8 cellular contexts compared by ENCODE assay signal in genomic region chr5:160423025-160423554, GRCh38. TPM values are rescaled to one million over a fixed set of nuclear protein-coding genes. Genes with fewer than 3 reads are reported as not detected.
A peak's percentile ranks its signal among the peaks of the same experiment; 100 is the strongest.
DNase-seq lines count a peak whose midpoint lies in the region; ATAC-seq and TF ChIP-seq lines count a peak whose summit lies in the region.

No MANE protein-coding gene starts in this region.

- peak overlapping the region; percentile 71; the same call in 1 of the 2 replicates for H3K9ac ChIP-seq in ES-I3 (ENCODE audit: low read depth, low read length)

- H3K9me3 ChIP-seq in ES-I3 (ENCODE audit: control insufficient read depth, insufficient read depth, low read length) (no peaks in the 10 kb centered on the region), MG63 (no peaks in the 10 kb centered on the region), ascending aorta (no peaks in the 10 kb centered on the region)

- peaks cover 54% of the 10 kb centered on the region for H3K36me3 Mint-ChIP-seq in activated CD8-positive, alpha-beta T cell treated with anti-CD3 and anti-CD28 coated beads, Interleukin-2, amount 10 ng/mL, durations not matched to agents 7 days and 5 days (ENCODE audit: low read depth)
- H3K36me3 Mint-ChIP-seq in natural killer cell treated with Interleukin-12 subunit alpha and Interleukin-12 subunit beta and Interleukin-15 and Interleukin-18, amount 100 ng/mL, for 72 hours, result peaks cover 18% of the 10 kb centered on the region

- DNase-seq in MG63, result no peak
- no peak for DNase-seq in activated CD8-positive, alpha-beta T cell treated with anti-CD3 and anti-CD28 coated beads, Interleukin-2, amount 10 ng/mL, durations not matched to agents 7 days and 5 days
- DNase-seq in natural killer cell treated with Interleukin-12 subunit alpha and Interleukin-12 subunit beta and Interleukin-15 and Interleukin-18, amount 100 ng/mL, for 72 hours (ENCODE audit: low spot score), result no peak
- no peak for DNase-seq in NCI-H446 (lab: John Stamatoyannopoulos, UW)
- no peak for DNase-seq in ascending aorta (ENCODE audit: low spot score in 2 of 2)

- H3K27me3 ChIP-seq in MG63 (no peaks in the 10 kb centered on the region), ascending aorta (no peaks in the 10 kb centered on the region)

- POLR2A ChIA-PET in activated CD8-positive, alpha-beta T cell treated with anti-CD3 and anti-CD28 coated beads, Interleukin-2, amount 10 ng/mL, durations not matched to agents 7 days and 5 days (lab: Charles Lee), result interaction anchor here (0.6 to 1.8 kb wide), 3 partner anchors 44 to 299 kb away, joined by 3 to 17 read pairs (median 4); no protein-coding TSS in a partner anchor

- no peak for TF ChIP-seq CTCF in ascending aorta (IDR thresholded peaks at IDR 0.05)

- H3K4me3 ChIP-seq in MG63 (peak overlapping the region; percentile 72), ascending aorta (no peak overlapping the region)

- no peak for ATAC-seq in activated CD8-positive, alpha-beta T cell treated with anti-CD3 and anti-CD28 coated beads, Interleukin-2, amount 10 ng/mL, durations not matched to agents 7 days and 5 days
- ATAC-seq in natural killer cell treated with Interleukin-12 subunit alpha and Interleukin-12 subunit beta and Interleukin-15 and Interleukin-18, amount 100 ng/mL, for 72 hours, result no peak
- ATAC-seq in GM21576 (IDR thresholded peaks at IDR 0.05; ENCODE audit: unreplicated experiment), result no peak
- ATAC-seq in HG03378 (IDR thresholded peaks at IDR 0.05; ENCODE audit: unreplicated experiment), result no peak

- no peak overlapping the region for H3K27ac ChIP-seq in ascending aorta

- H3K27ac Mint-ChIP-seq in activated CD8-positive, alpha-beta T cell treated with anti-CD3 and anti-CD28 coated beads, Interleukin-2, amount 10 ng/mL, durations not matched to agents 7 days and 5 days, result no peak overlapping the region
- peak overlapping the region; percentile 56 to 93 for H3K27ac Mint-ChIP-seq in natural killer cell treated with Interleukin-12 subunit alpha and Interleukin-12 subunit beta and Interleukin-15 and Interleukin-18, amount 100 ng/mL, for 72 hours

- peaks cover 59% of the 10 kb centered on the region for H3K4me1 Mint-ChIP-seq in activated CD8-positive, alpha-beta T cell treated with anti-CD3 and anti-CD28 coated beads, Interleukin-2, amount 10 ng/mL, durations not matched to agents 7 days and 5 days (ENCODE audit: low read depth)
- peaks cover 53 to 65% of the 10 kb centered on the region in 2 donors for H3K4me1 Mint-ChIP-seq in natural killer cell treated with Interleukin-12 subunit alpha and Interleukin-12 subunit beta and Interleukin-15 and Interleukin-18, amount 100 ng/mL, for 72 hours (ENCODE audit: low read depth in 2 of 2)

- H3K4me1 ChIP-seq in ES-I3 (ENCODE audit: insufficient read depth, low read length), result peaks cover 10% of the 10 kb centered on the region; the same call in 1 of the 2 replicates
- H3K4me1 ChIP-seq in ascending aorta, result peaks cover 0 to 7% of the 10 kb centered on the region in 2 donors

- no peaks in the 10 kb centered on the region for H3K9me3 Mint-ChIP-seq in activated CD8-positive, alpha-beta T cell treated with anti-CD3 and anti-CD28 coated beads, Interleukin-2, amount 10 ng/mL, durations not matched to agents 7 days and 5 days (ENCODE audit: insufficient read depth)
- no peaks in the 10 kb centered on the region for H3K9me3 Mint-ChIP-seq in natural killer cell treated with Interleukin-12 subunit alpha and Interleukin-12 subunit beta and Interleukin-15 and Interleukin-18, amount 100 ng/mL, for 72 hours

- H3K36me3 ChIP-seq in ES-I3 (ENCODE audit: insufficient read depth, low read length), result peaks cover 15% of the 10 kb centered on the region
- H3K36me3 ChIP-seq in MG63, result peaks cover 60% of the 10 kb centered on the region
- H3K36me3 ChIP-seq in ascending aorta, result no peaks in the 10 kb centered on the region

- CTCF ChIA-PET in activated CD8-positive, alpha-beta T cell treated with anti-CD3 and anti-CD28 coated beads, Interleukin-2, amount 10 ng/mL, durations not matched to agents 7 days and 5 days (lab: Charles Lee), result interaction anchor here (1.1 to 9.8 kb wide), 6 partner anchors 17 to 1215 kb away, joined by 3 to 202 read pairs (median 6); no protein-coding TSS in a partner anchor

- H3K4me3 Mint-ChIP-seq in activated CD8-positive, alpha-beta T cell treated with anti-CD3 and anti-CD28 coated beads, Interleukin-2, amount 10 ng/mL, durations not matched to agents 7 days and 5 days, result peak overlapping the region; percentile 93
- peak overlapping the region; percentile 97 for H3K4me3 Mint-ChIP-seq in natural killer cell treated with Interleukin-12 subunit alpha and Interleukin-12 subunit beta and Interleukin-15 and Interleukin-18, amount 100 ng/mL, for 72 hours

- H3K27me3 Mint-ChIP-seq in activated CD8-positive, alpha-beta T cell treated with anti-CD3 and anti-CD28 coated beads, Interleukin-2, amount 10 ng/mL, durations not matched to agents 7 days and 5 days (ENCODE audit: low read depth), result no peaks in the 10 kb centered on the region
- no peaks in the 10 kb centered on the region for H3K27me3 Mint-ChIP-seq in natural killer cell treated with Interleukin-12 subunit alpha and Interleukin-12 subunit beta and Interleukin-15 and Interleukin-18, amount 100 ng/mL, for 72 hours

- intact Hi-C loops in ascending aorta (cut with DNase I), result no loop called here

RNA-seq across cellular contexts. Expression of gene PTTG1, which starts 1.4 kb away (rescaled TPM):
- total RNA-seq in MG63 (2014; rRNA removed; shearing (Covaris generic); ENCODE audit: low replicate concordance), result 567 and 761 TPM in 2 replicates
- 100 to 1,000 TPM; 138 to 140 TPM for total RNA-seq in activated CD8-positive, alpha-beta T cell treated with anti-CD3 and anti-CD28 coated beads, Interleukin-2, amount 10 ng/mL, durations not matched to agents 7 days and 5 days
- 100 to 1,000 TPM; 139 to 241 TPM for total RNA-seq in natural killer cell treated with Interleukin-12 subunit alpha and Interleukin-12 subunit beta and Interleukin-15 and Interleukin-18, amount 100 ng/mL, for 72 hours
- 8.6 TPM for total RNA-seq in ascending aorta

RNA-seq across cellular contexts. Expression of gene SLU7, which starts 4.2 kb away (rescaled TPM):
- 42.3 and 88.8 TPM in 2 replicates for total RNA-seq in MG63 (2014; rRNA removed; shearing (Covaris generic); ENCODE audit: low replicate concordance)
- 10 to 100 TPM; 41.0 to 46.9 TPM for total RNA-seq in activated CD8-positive, alpha-beta T cell treated with anti-CD3 and anti-CD28 coated beads, Interleukin-2, amount 10 ng/mL, durations not matched to agents 7 days and 5 days
- total RNA-seq in natural killer cell treated with Interleukin-12 subunit alpha and Interleukin-12 subunit beta and Interleukin-15 and Interleukin-18, amount 100 ng/mL, for 72 hours, result 10 to 100 TPM; 50.7 to 62.0 TPM
- total RNA-seq in ascending aorta, result 10.2 TPM

RNA-seq across cellular contexts. Expression of gene FAM200C, which starts 23.2 kb away (rescaled TPM):
- 4.9 and 6.3 TPM in 2 replicates for total RNA-seq in MG63 (2014; rRNA removed; shearing (Covaris generic); ENCODE audit: low replicate concordance)
- total RNA-seq in activated CD8-positive, alpha-beta T cell treated with anti-CD3 and anti-CD28 coated beads, Interleukin-2, amount 10 ng/mL, durations not matched to agents 7 days and 5 days, result under 1 TPM; 0.29 to 0.45 TPM
- under 1 TPM; 0.78 to 1.00 TPM for total RNA-seq in natural killer cell treated with Interleukin-12 subunit alpha and Interleukin-12 subunit beta and Interleukin-15 and Interleukin-18, amount 100 ng/mL, for 72 hours
- not detected for total RNA-seq in ascending aorta

RNA-seq across cellular contexts. Expression of gene C1QTNF2, which starts 52.7 kb away (rescaled TPM):
- 1.2 TPM in 1 of 2 replicates, not detected in the other for total RNA-seq in MG63 (2014; rRNA removed; shearing (Covaris generic); ENCODE audit: low replicate concordance)
- not detected for total RNA-seq in activated CD8-positive, alpha-beta T cell treated with anti-CD3 and anti-CD28 coated beads, Interleukin-2, amount 10 ng/mL, durations not matched to agents 7 days and 5 days
- not detected for total RNA-seq in natural killer cell treated with Interleukin-12 subunit alpha and Interleukin-12 subunit beta and Interleukin-15 and Interleukin-18, amount 100 ng/mL, for 72 hours
- 3.7 TPM for total RNA-seq in ascending aorta

Comparison
In these comparisons a context has a peak if more than half of its experiments do, and no peak if none do; other contexts are left out.
1. RNA of gene PTTG1, which starts 1.4 kb away (total RNA-seq): 567 to 761 TPM in MG63, 139 to 241 TPM in natural killer cell treated with Interleukin-12 subunit alpha and Interleukin-12 subunit beta and Interleukin-15 and Interleukin-18, amount 100 ng/mL, for 72 hours and 138 to 140 TPM in activated CD8-positive, alpha-beta T cell treated with anti-CD3 and anti-CD28 coated beads, Interleukin-2, amount 10 ng/mL, durations not matched to agents 7 days and 5 days; 8.6 TPM in ascending aorta (single experiment); every median in the first group is over 10 times any median in the second.